Comparison of ENCODE assay signal across 8 cellular contexts in the genomic region with DNA sequence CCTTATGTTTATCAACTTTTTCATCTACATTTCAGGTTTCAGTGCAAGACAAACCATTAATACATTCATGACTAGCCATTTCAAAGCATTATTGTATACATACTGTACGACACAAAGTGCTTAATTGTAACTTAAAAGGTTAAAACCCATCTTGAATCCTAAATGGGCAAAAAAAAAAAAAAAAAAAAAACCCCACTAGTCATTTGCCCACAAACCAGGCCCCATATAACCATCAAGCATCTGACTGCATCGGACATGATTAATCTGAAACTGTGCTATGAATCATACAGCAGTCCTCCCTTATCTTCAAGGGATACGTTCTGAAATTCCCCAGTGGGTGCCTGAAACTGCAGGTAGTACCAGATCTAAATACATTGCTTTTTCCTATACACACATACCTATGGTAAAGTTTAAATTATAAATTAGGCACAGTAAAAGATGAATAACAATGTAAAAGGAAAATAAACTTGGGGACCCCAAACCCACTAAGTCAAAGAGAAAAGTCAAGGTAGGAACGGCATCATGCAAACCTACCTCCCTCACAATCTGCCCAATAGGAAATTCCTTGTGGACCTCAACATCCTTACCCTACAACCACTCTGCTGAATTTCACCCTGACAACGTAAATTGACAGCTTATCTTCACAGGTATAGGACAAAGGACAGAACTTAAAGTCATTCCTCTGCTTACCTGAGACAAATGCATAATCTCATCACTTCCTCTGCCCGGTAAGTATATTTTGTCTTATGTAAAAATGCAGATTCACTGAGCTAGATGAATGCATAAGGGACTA. TPM values are rescaled to one million over a fixed set of nuclear protein-coding genes. Genes with fewer than 3 reads are reported as not detected.
DNase-seq lines count a peak whose midpoint lies in the region; ATAC-seq and TF ChIP-seq lines count a peak whose summit lies in the region.

No MANE protein-coding gene starts in this region.

- no peaks in the 10 kb centered on the region for H3K27me3 ChIP-seq in tibial nerve
- H3K27me3 ChIP-seq in left lung, result no peaks in the 10 kb centered on the region

- no peak overlapping the region for H3K27ac ChIP-seq in tibial nerve
- H3K27ac ChIP-seq in left lung, result peak overlapping the region in 1 of 2 donors; percentile 52

- no peak for TF ChIP-seq CTCF in tibial nerve (IDR thresholded peaks at IDR 0.05)
- TF ChIP-seq CTCF in left lung (IDR thresholded peaks at IDR 0.05), result no peak

- ATAC-seq in HG03039 (IDR thresholded peaks at IDR 0.05; ENCODE audit: unreplicated experiment) (peak; percentile 74), T-helper 17 cell (peak; percentile 90), GM19452 (IDR thresholded peaks at IDR 0.05; ENCODE audit: unreplicated experiment) (no peak), left lung (no peak)

- peaks cover 41% of the 10 kb centered on the region for H3K4me1 Mint-ChIP-seq in T-helper 17 cell

- intact Hi-C loops in left lung (cut with DNase I), result no loop called here

- H3K27ac Mint-ChIP-seq in T-helper 17 cell, result peak overlapping the region; percentile 87

- H3K36me3 Mint-ChIP-seq in T-helper 17 cell (ENCODE audit: low read depth), result no peaks in the 10 kb centered on the region

- H3K4me3 Mint-ChIP-seq in T-helper 17 cell, result peak overlapping the region; percentile 75

- WGBS in tibial nerve, 2 donors, result 49 to 73% methylated on average over 6 of the region's 6 CpGs

- H3K4me3 ChIP-seq in tibial nerve (no peak overlapping the region), left lung (no peak overlapping the region)

- no peak for TF ChIP-seq POLR2A in tibial nerve (IDR thresholded peaks at IDR 0.05)

- no peak for TF ChIP-seq EP300 in tibial nerve (IDR thresholded peaks at IDR 0.05)

- H3K27me3 Mint-ChIP-seq in T-helper 17 cell, result no peaks in the 10 kb centered on the region

- H3K4me1 ChIP-seq in tibial nerve (peaks cover 0 to 82% (median 39%) of the 10 kb centered on the region in 4 donors), left lung (peaks cover 17 to 99% of the 10 kb centered on the region in 2 donors)

- H3K9me3 ChIP-seq in T-helper 17 cell (ENCODE audit: control insufficient read depth, low read length, poor library complexity, severe bottlenecking), result no peaks in the 10 kb centered on the region
- no peaks in the 10 kb centered on the region for H3K9me3 ChIP-seq in tibial nerve
- no peaks in the 10 kb centered on the region for H3K9me3 ChIP-seq in left lung

- peak; percentile 5 for DNase-seq in activated T-cell treated with anti-CD3 and anti-CD28 coated beads for 4 hours
- DNase-seq in activated T-cell treated with anti-CD3 and anti-CD28 coated beads, Interleukin-2, amount 50 U/mL, for 1 hour, result no peak
- DNase-seq in T-helper 17 cell, result no peak
- peak; percentile 54 to 80 for DNase-seq in lung microvascular endothelial cell (ENCODE audit: low read depth in 2 of 2)
- no peak for DNase-seq in tibial nerve (ENCODE audit: low spot score in 2 of 2)
- DNase-seq in left lung, result no peak

- H3K36me3 ChIP-seq in tibial nerve, result no peaks in the 10 kb centered on the region
- H3K36me3 ChIP-seq in left lung, result no peaks in the 10 kb centered on the region

RNA-seq across cellular contexts. Expression of a gene that starts 14.3 kb away (rescaled TPM):
- total RNA-seq in T-helper 17 cell (10 to 100 TPM; 17.3 to 19.0 TPM), lung microvascular endothelial cell (34.4 and 61.9 TPM in 2 replicates), tibial nerve (10 to 100 TPM; 13.6 to 25.2 (median 20.7) TPM), left lung (10 to 100 TPM; 38.4 to 51.0 TPM)

Comparison
In these comparisons a context has a peak if more than half of its experiments do, and no peak if none do; other contexts are left out.
1. DNase-seq: peak in activated T-cell treated with anti-CD3 and anti-CD28 coated beads for 4 hours (single experiment) and lung microvascular endothelial cell (2 of 2); none in activated T-cell treated with anti-CD3 and anti-CD28 coated beads, Interleukin-2, amount 50 U/mL, for 1 hour (single experiment), T-helper 17 cell (0 of 3), tibial nerve (0 of 2) and left lung (0 of 2).
2. ATAC-seq: peak in HG03039 (single experiment) and T-helper 17 cell (single experiment); none in GM19452 (single experiment) and left lung (single experiment).